1 cellular context compared by ENCODE assay signal in genomic region chr3:159929181-159929893, GRCh38.
TF ChIP-seq lines count a peak whose summit lies in the region.

No MANE protein-coding gene starts in this region.

TF ChIP-seq in HepG2, 621 proteins besides CTCF, POLR2A, EP300 and RAD21 (continued from another document and continues in another):
- no peak for TF ChIP-seq ZBTB43 (CRISPR knock-in tag; conservative IDR thresholded peaks at IDR 0.05)
- no peak for TF ChIP-seq SP2 (CRISPR knock-in tag; IDR thresholded peaks at IDR 0.05)
- no peak for TF ChIP-seq ZNF800 (CRISPR knock-in tag; IDR thresholded peaks at IDR 0.05)
- TF ChIP-seq ATF5 (CRISPR knock-in tag; IDR thresholded peaks at IDR 0.05; ENCODE audit: low read depth), result no peak
- TF ChIP-seq MLX (CRISPR knock-in tag; IDR thresholded peaks at IDR 0.05), result no peak
- TF ChIP-seq JUN (CRISPR knock-in tag; IDR thresholded peaks at IDR 0.05), result no peak
- TF ChIP-seq POLR2AphosphoS2 (IDR thresholded peaks at IDR 0.05; ENCODE audit: low read depth, low read length), result no peak
- no peak for TF ChIP-seq ZNF558 (CRISPR knock-in tag; IDR thresholded peaks at IDR 0.05; ENCODE audit: borderline replicate concordance)
- TF ChIP-seq ZNF34 (CRISPR knock-in tag; IDR thresholded peaks at IDR 0.05; ENCODE audit: borderline replicate concordance), result no peak
- no peak for TF ChIP-seq ZNF609 (CRISPR knock-in tag; IDR thresholded peaks at IDR 0.05; ENCODE audit: borderline replicate concordance)
- TF ChIP-seq PHF20 (CRISPR knock-in tag; IDR thresholded peaks at IDR 0.05), result no peak; the same call in 1 of the 2 replicates
- no peak for TF ChIP-seq NCOA1 (CRISPR knock-in tag; IDR thresholded peaks at IDR 0.05)
- no peak; the same call in 1 of the 2 replicates for TF ChIP-seq ARID5B (CRISPR knock-in tag; IDR thresholded peaks at IDR 0.05)
- TF ChIP-seq DBP (CRISPR knock-in tag; IDR thresholded peaks at IDR 0.05; ENCODE audit: not compliant biosample characterization), result no peak
- TF ChIP-seq ZNF577 (CRISPR knock-in tag; IDR thresholded peaks at IDR 0.05; ENCODE audit: borderline replicate concordance, low read depth), result no peak
- no peak for TF ChIP-seq MBNL3 (CRISPR knock-in tag; conservative IDR thresholded peaks at IDR 0.05)
- TF ChIP-seq ZNF616 (CRISPR knock-in tag; IDR thresholded peaks at IDR 0.05; ENCODE audit: low read depth), result no peak
- no peak for TF ChIP-seq JUND (CRISPR knock-in tag; IDR thresholded peaks at IDR 0.05)
- TF ChIP-seq SKIL (CRISPR knock-in tag; IDR thresholded peaks at IDR 0.05; ENCODE audit: borderline replicate concordance), result no peak
- TF ChIP-seq NR2F6 (IDR thresholded peaks at IDR 0.05), result no peak
- no peak for TF ChIP-seq NR2F6 (CRISPR knock-in tag; IDR thresholded peaks at IDR 0.05)
- no peak for TF ChIP-seq ATM (IDR thresholded peaks at IDR 0.05; ENCODE audit: borderline replicate concordance)
- no peak for TF ChIP-seq SMAD9 (CRISPR knock-in tag; IDR thresholded peaks at IDR 0.05)
- no peak for TF ChIP-seq NFE2L1 (CRISPR knock-in tag; IDR thresholded peaks at IDR 0.05; ENCODE audit: borderline replicate concordance)
- TF ChIP-seq PHF21A (CRISPR knock-in tag; IDR thresholded peaks at IDR 0.05), result peak; percentile 23; the same call in 1 of the 2 replicates
- 0 out of 2 replicates have a peak, but pooled peaks have one; percentile 37 for TF ChIP-seq IKZF5 (CRISPR knock-in tag; IDR thresholded peaks at IDR 0.05)
- no peak for TF ChIP-seq ZNF547 (CRISPR knock-in tag; IDR thresholded peaks at IDR 0.05)
- TF ChIP-seq NFIB (CRISPR knock-in tag; IDR thresholded peaks at IDR 0.05; ENCODE audit: borderline replicate concordance), result no peak
- no peak for TF ChIP-seq SMYD3 (CRISPR knock-in tag; IDR thresholded peaks at IDR 0.05)
- TF ChIP-seq UBTF (CRISPR knock-in tag; IDR thresholded peaks at IDR 0.05), result no peak
- TF ChIP-seq ARNT2 (CRISPR knock-in tag; IDR thresholded peaks at IDR 0.05; ENCODE audit: low read depth), result no peak
- TF ChIP-seq ZNF576 (CRISPR knock-in tag; IDR thresholded peaks at IDR 0.05), result no peak
- no peak for TF ChIP-seq HIC2 (CRISPR knock-in tag; IDR thresholded peaks at IDR 0.05; ENCODE audit: low read depth)
